In genomic region chr16:4611337-4612023, GRCh38 we compare ENCODE assay signal across 1 cellular context.
A peak's percentile ranks its signal among the peaks of the same experiment; 100 is the strongest.
TF ChIP-seq lines count a peak whose summit lies in the region.

No MANE protein-coding gene starts in this region.

TF ChIP-seq in H1, 55 proteins besides CTCF, POLR2A, EP300 and RAD21:
- TF ChIP-seq BACH1 (IDR thresholded peaks at IDR 0.05; ENCODE audit: low read length): no peak
- TF ChIP-seq SIX5 (IDR thresholded peaks at IDR 0.05; ENCODE audit: low read depth, low read length): no peak
- TF ChIP-seq RFX5 (IDR thresholded peaks at IDR 0.05; ENCODE audit: borderline replicate concordance, low read depth, low read length): no peak
- no peak for TF ChIP-seq CHD2 (IDR thresholded peaks at IDR 0.05; ENCODE audit: low read length)
- TF ChIP-seq SP4 (IDR thresholded peaks at IDR 0.05; ENCODE audit: low read length): no peak
- TF ChIP-seq CEBPB (IDR thresholded peaks at IDR 0.05; ENCODE audit: low read depth, low read length): peak; percentile 87
- no peak for TF ChIP-seq EZH2 (IDR thresholded peaks at IDR 0.05; ENCODE audit: low read depth, low read length, severe bottlenecking)
- 0 out of 2 replicates have a peak, but pooled peaks have one; percentile 25 for TF ChIP-seq POLR2AphosphoS5 (IDR thresholded peaks at IDR 0.05; ENCODE audit: low read depth, low read length)
